ENCODE assay signal across 10 cellular contexts in genomic region chr14:24491586-24492408, GRCh38. TPM values are rescaled to one million over a fixed set of nuclear protein-coding genes. Genes with fewer than 3 reads are reported as not detected.
"Had no signal": no experiment of that assay in that cellular context is flagged by ENCODE, and none has a peak within 500 bp of the region (broad histone marks: within the 10 kb centered on the region; RNA-seq: fewer than 3 reads in every experiment).

No MANE protein-coding gene starts in this region.

RNA-seq across cellular contexts. Expression of gene CMA1, which starts 16.3 kb away (rescaled TPM):
- total RNA-seq: HT1080; LHCN-M2; MCF 10A; OCI-LY7; PC-3; Peyer's patch; RPMI7951; SJSA1; T-helper 1 cell treated with Interleukin-12 subunit alpha and Interleukin-12 subunit beta and Interleukin-4 antibody, amounts not matched to agents 30 ng/mL and 1 ng/mL, for 36 hours had no signal
- polyA plus RNA-seq: IgD-negative memory B cell had no signal
